26 cellular contexts compared by ENCODE assay signal in the genomic region with DNA sequence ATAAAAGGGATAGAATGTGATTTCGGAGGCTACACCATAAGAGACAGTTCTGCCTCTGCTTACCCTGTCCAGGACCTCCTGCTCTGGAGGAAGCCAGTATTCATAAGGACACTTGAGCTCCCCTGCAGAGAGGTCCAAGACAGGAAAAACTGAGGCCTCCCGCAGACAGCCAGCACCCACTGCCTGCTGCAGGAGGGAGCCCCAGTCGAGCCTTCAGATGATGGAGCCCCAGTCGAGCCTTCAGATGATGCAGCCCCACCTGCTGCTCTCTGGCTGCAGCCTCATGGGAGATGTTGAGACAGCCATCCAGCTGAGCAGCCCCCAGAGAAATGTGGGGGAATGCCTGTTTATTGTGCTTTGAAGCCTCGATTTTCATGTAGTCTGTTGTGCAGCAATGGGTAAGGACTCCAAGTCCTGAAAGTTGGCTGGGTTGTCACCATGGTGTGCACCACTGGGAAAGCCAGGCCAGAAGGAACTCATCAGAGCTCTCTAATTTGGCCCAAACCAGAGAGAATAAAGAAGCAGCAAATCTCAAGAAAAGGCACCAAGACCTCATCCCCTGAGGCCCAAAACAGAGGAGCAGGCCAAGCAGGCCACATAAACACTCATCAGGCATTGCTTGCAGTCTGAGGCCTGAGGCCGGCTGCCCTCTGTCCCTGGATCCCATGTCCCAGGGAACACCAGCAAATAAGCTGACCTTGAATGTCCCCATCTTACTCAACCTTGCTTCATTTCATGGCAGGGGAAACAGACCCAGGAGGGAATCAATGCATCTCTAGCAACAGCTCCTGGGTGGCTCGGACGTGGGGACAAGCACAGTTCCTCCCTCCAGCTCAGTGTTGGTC. TPM values are rescaled to one million over a fixed set of nuclear protein-coding genes. Genes with fewer than 3 reads are reported as not detected.
A peak's percentile ranks its signal among the peaks of the same experiment; 100 is the strongest.
DNase-seq lines count a peak whose midpoint lies in the region; ATAC-seq, FAIRE-seq and TF ChIP-seq lines count a peak whose summit lies in the region.
"Had no signal": no experiment of that assay in that cellular context is flagged by ENCODE, and none has a peak within 500 bp of the region (broad histone marks: within the 10 kb centered on the region; RNA-seq: fewer than 3 reads in every experiment).

No MANE protein-coding gene starts in this region.

- no peak for FAIRE-seq in K562 (lab: Jason Lieb, UNC)

- no peaks in the 10 kb centered on the region for H3K4me1 ChIP-seq in CD8-positive, alpha-beta memory T cell (ENCODE audit: insufficient read depth, low read length)
- peaks cover 39 to 48% of the 10 kb centered on the region in 2 experiments for H3K4me1 ChIP-seq in K562 (replicated peaks in 1 of 2; ENCODE audit: control insufficient read depth in 2 of 2, insufficient read depth in 2 of 2, low read length in 2 of 2)
- peaks cover 0 to 11% (median 3%) of the 10 kb centered on the region in 4 donors for H3K4me1 ChIP-seq in right lobe of liver
- H3K4me1 ChIP-seq in sigmoid colon = peaks cover 0 to 36% (median 29%) of the 10 kb centered on the region in 4 donors
- H3K4me1 ChIP-seq: BE2C had no signal

- no peak for DNase-seq in CD8-positive, alpha-beta memory T cell
- DNase-seq in K562 (ENCODE audit: extremely low read depth in 1 of 4, low spot score in 3 of 4) (no peak), right lobe of liver (no peak), sigmoid colon (peak; percentile 48), DMS153 treated with DMSO at 0.1 percent for 48 hours (lab: John Stamatoyannopoulos, UW; ENCODE audit: unreplicated experiment) (no peak), CD1c-positive myeloid dendritic cell (ENCODE audit: extremely low spot score) (no peak)
- no peak for DNase-seq in activated naive CD4-positive, alpha-beta T cell treated with Interleukin-2 at 50 U/mL for 16 hours
- DNase-seq in activated T-cell treated with anti-CD3 and anti-CD28 coated beads, Interleukin-2, amount 50 U/mL, for 4 hours = no peak
- DNase-seq: activated CD4-positive, alpha-beta memory T cell treated with anti-CD3 and anti-CD28 coated beads for 36 hours; activated CD8-positive, alpha-beta memory T cell treated with anti-CD3 and anti-CD28 coated beads, Interleukin-2, amount 50 U/mL, for 48 hours; activated effector memory CD4-positive, alpha-beta T cell treated with Interleukin-2 at 50 U/mL for 16 hours; activated naive CD8-positive, alpha-beta T cell treated with anti-CD3 and anti-CD28 coated beads, Interleukin-2, amount 10 ng/mL, durations not matched to agents 7 days and 5 days; BE2C; cerebellar nuclear complex; COR-L47; GOT3; Karpas-422; MV-4-11; NCI-H1694 treated with DMSO at 0.1 percent for 48 hours; NCI-H526 treated with DMSO at 0.1 percent for 48 hours; SHP77 treated with DMSO at 0.1 percent for 48 hours; SW 1271; T1000; uterus had no signal

- no peak overlapping the region for H3K4me3 Mint-ChIP-seq in CD8-positive, alpha-beta memory T cell
- H3K4me3 Mint-ChIP-seq in activated T-cell treated with anti-CD3 and anti-CD28 coated beads, Interleukin-2, amount 50 U/mL, for 4 hours = no peak overlapping the region
- H3K4me3 Mint-ChIP-seq: activated CD4-positive, alpha-beta memory T cell treated with anti-CD3 and anti-CD28 coated beads for 36 hours; activated naive CD8-positive, alpha-beta T cell treated with anti-CD3 and anti-CD28 coated beads, Interleukin-2, amount 10 ng/mL, durations not matched to agents 7 days and 5 days had no signal

- POLR2A ChIA-PET in CD8-positive, alpha-beta memory T cell (lab: Charles Lee) = interaction anchor here (0.7 kb wide), 1 partner anchor 22 kb away, joined by 4 read pairs; no protein-coding TSS in a partner anchor
- POLR2A ChIA-PET in K562 (lab: Yijun Ruan, JAX) = interaction anchor here (1.3 to 2.0 kb wide), 4 partner anchors 11 to 17 kb away, joined by 3 to 10 read pairs (median 4); no protein-coding TSS in a partner anchor

- in situ Hi-C loops in K562 (cut with MboI) = no loop called here

- no peak overlapping the region for H3K27ac Mint-ChIP-seq in CD8-positive, alpha-beta memory T cell
- H3K27ac Mint-ChIP-seq: activated CD4-positive, alpha-beta memory T cell treated with anti-CD3 and anti-CD28 coated beads for 36 hours; activated naive CD8-positive, alpha-beta T cell treated with anti-CD3 and anti-CD28 coated beads, Interleukin-2, amount 10 ng/mL, durations not matched to agents 7 days and 5 days had no signal

- H2AFZ ChIP-seq in K562 (ENCODE audit: low read depth, low read length) = no peak overlapping the region

- H3K27me3 Mint-ChIP-seq in CD8-positive, alpha-beta memory T cell = peaks cover 0 to 1% of the 10 kb centered on the region in 2 donors
- H3K27me3 Mint-ChIP-seq in activated T-cell treated with anti-CD3 and anti-CD28 coated beads, Interleukin-2, amount 50 U/mL, for 4 hours (ENCODE audit: low read depth) = no peaks in the 10 kb centered on the region
- H3K27me3 Mint-ChIP-seq: activated CD4-positive, alpha-beta memory T cell treated with anti-CD3 and anti-CD28 coated beads for 36 hours had no signal

- no TSS peak for BruUV-seq in K562 (replicated peaks; lab: Mats Ljungman, UMichigan)

- H3K9me1 ChIP-seq in K562 (ENCODE audit: control insufficient read depth, insufficient read depth, low read length) = no peaks in the 10 kb centered on the region

- intact Hi-C loops in K562 (cut with micrococcal nuclease) = no loop called here
- intact Hi-C loops in right lobe of liver (cut with DNase I) = no loop called here
- intact Hi-C loops in sigmoid colon (cut with DNase I) = loop anchor here (5.0 kb wide), 2 partner anchors 64 to 79 kb away; no protein-coding TSS in a partner anchor

- CTCF ChIA-PET in CD8-positive, alpha-beta memory T cell (lab: Charles Lee) = no interaction called here
- CTCF ChIA-PET in K562 (lab: Yijun Ruan, JAX; ENCODE audit: low intra/inter-chr PET ratio) = no interaction called here

- no peaks in the 10 kb centered on the region for H3K4me1 Mint-ChIP-seq in CD8-positive, alpha-beta memory T cell
- no peaks in the 10 kb centered on the region for H3K4me1 Mint-ChIP-seq in activated T-cell treated with anti-CD3 and anti-CD28 coated beads, Interleukin-2, amount 50 U/mL, for 4 hours (ENCODE audit: low read depth)
- H3K4me1 Mint-ChIP-seq: activated naive CD8-positive, alpha-beta T cell treated with anti-CD3 and anti-CD28 coated beads, Interleukin-2, amount 10 ng/mL, durations not matched to agents 7 days and 5 days had no signal

- WGBS in K562 (ENCODE audit: insufficient coverage, low coverage, missing lambda C conversion rate) = 92% methylated on average over 8 of the region's 8 CpGs
- WGBS in right lobe of liver (ENCODE audit: insufficient coverage, low coverage, low lambda C conversion rate, missing lambda C conversion rate) = 61% methylated on average over 2 of the region's 8 CpGs
- 95% methylated on average over 8 of the region's 8 CpGs for WGBS in sigmoid colon, 2 donors

- no peaks in the 10 kb centered on the region for H3K36me3 ChIP-seq in CD8-positive, alpha-beta memory T cell (ENCODE audit: insufficient read depth, low read length)
- H3K36me3 ChIP-seq in K562 (ENCODE audit: control insufficient read depth, insufficient read depth, low read length) = peaks cover 40% of the 10 kb centered on the region; the same call in 2 of the 3 replicates
- no peaks in the 10 kb centered on the region for H3K36me3 ChIP-seq in right lobe of liver
- H3K36me3 ChIP-seq in sigmoid colon = no peaks in the 10 kb centered on the region
- H3K36me3 ChIP-seq: BE2C, uterus had no signal

- H3K27ac ChIP-seq in CD8-positive, alpha-beta memory T cell (ENCODE audit: low read depth, low read length) = peak overlapping the region; percentile 43
- no peak overlapping the region; the same call in 2 of the 3 replicates for H3K27ac ChIP-seq in K562 (ENCODE audit: extremely low read depth, low read depth, low read length)
- no peak overlapping the region for H3K27ac ChIP-seq in right lobe of liver
- peak overlapping the region in 2 of 4 donors; percentile 74 to 85 for H3K27ac ChIP-seq in sigmoid colon
- H3K27ac ChIP-seq: uterus had no signal

- H3K79me2 ChIP-seq in K562 (ENCODE audit: control insufficient read depth, insufficient read depth, low read length) = peaks cover 95% of the 10 kb centered on the region

- TF ChIP-seq POLR2A in K562 (conservative IDR thresholded peaks at IDR 0.05) = no peak
- TF ChIP-seq POLR2A in right lobe of liver (IDR thresholded peaks at IDR 0.05) = no peak
- TF ChIP-seq POLR2A in sigmoid colon (IDR thresholded peaks at IDR 0.05) = no peak

- H3K36me3 Mint-ChIP-seq in CD8-positive, alpha-beta memory T cell = no peaks in the 10 kb centered on the region
- no peaks in the 10 kb centered on the region for H3K36me3 Mint-ChIP-seq in activated T-cell treated with anti-CD3 and anti-CD28 coated beads, Interleukin-2, amount 50 U/mL, for 4 hours (ENCODE audit: insufficient read depth)
- H3K36me3 Mint-ChIP-seq: activated CD4-positive, alpha-beta memory T cell treated with anti-CD3 and anti-CD28 coated beads for 36 hours; activated naive CD8-positive, alpha-beta T cell treated with anti-CD3 and anti-CD28 coated beads, Interleukin-2, amount 10 ng/mL, durations not matched to agents 7 days and 5 days had no signal

- no peaks in the 10 kb centered on the region for H3K9me3 ChIP-seq in CD8-positive, alpha-beta memory T cell (ENCODE audit: low read length)
- H3K9me3 ChIP-seq in K562 (replicated peaks; ENCODE audit: control insufficient read depth, insufficient read depth, low read depth, low read length) (peaks cover 7% of the 10 kb centered on the region), right lobe of liver (no peaks in the 10 kb centered on the region), sigmoid colon (no peaks in the 10 kb centered on the region)
- H3K9me3 ChIP-seq: BE2C had no signal

- no peak overlapping the region for H3K9ac ChIP-seq in K562 (ENCODE audit: insufficient read depth in 1 of 2, low read depth in 2 of 2, low read length in 2 of 2)

- TF ChIP-seq RAD21 in K562 (CRISPR knock-in tag; conservative IDR thresholded peaks at IDR 0.05 in 1 of 2, IDR thresholded peaks at IDR 0.05 in 1 of 2) = no peak

- H3K27me3 ChIP-seq in CD8-positive, alpha-beta memory T cell (ENCODE audit: insufficient read depth, low read length, poor library complexity, severe bottlenecking) = no peaks in the 10 kb centered on the region
- H3K27me3 ChIP-seq in K562 (ENCODE audit: control insufficient read depth in 2 of 2, insufficient read depth in 2 of 2, low read length in 2 of 2) = no peaks in the 10 kb centered on the region
- no peaks in the 10 kb centered on the region for H3K27me3 ChIP-seq in right lobe of liver
- H3K27me3 ChIP-seq in sigmoid colon = no peaks in the 10 kb centered on the region
- H3K27me3 ChIP-seq: BE2C, uterus had no signal

- H3K4me2 ChIP-seq in K562 (ENCODE audit: insufficient read depth, low read length) = no peak overlapping the region

- TF ChIP-seq CTCF in K562 (IDR thresholded peaks at IDR 0.05 in 2 of 3, conservative IDR thresholded peaks at IDR 0.05 in 1 of 3; ENCODE audit: insufficient read depth in 2 of 3, low read depth in 1 of 3, low read length in 3 of 3) = no peak
- no peak for TF ChIP-seq CTCF in right lobe of liver (IDR thresholded peaks at IDR 0.05)
- no peak for TF ChIP-seq CTCF in sigmoid colon (IDR thresholded peaks at IDR 0.05)

- TF ChIP-seq EP300 in K562 (IDR thresholded peaks at IDR 0.05; ENCODE audit: low read length) (no peak), sigmoid colon (IDR thresholded peaks at IDR 0.05) (no peak)

- H4K20me1 ChIP-seq in K562 (replicated peaks; ENCODE audit: control insufficient read depth, insufficient read depth, low read length) = no peaks in the 10 kb centered on the region

- ATAC-seq in K562 (no peak), right lobe of liver (peak; percentile 46 to 76 (median 52))
- no peak for ATAC-seq in activated T-cell treated with anti-CD3 and anti-CD28 coated beads, Interleukin-2, amount 50 U/mL, for 4 hours

- H3K4me3 ChIP-seq in CD8-positive, alpha-beta memory T cell (ENCODE audit: low read length) = no peak overlapping the region
- H3K4me3 ChIP-seq in K562 = no peak overlapping the region
- no peak overlapping the region for H3K4me3 ChIP-seq in right lobe of liver
- H3K4me3 ChIP-seq in sigmoid colon = no peak overlapping the region
- H3K4me3 ChIP-seq: uterus had no signal

- H3K9me3 Mint-ChIP-seq in CD8-positive, alpha-beta memory T cell = no peaks in the 10 kb centered on the region
- no peaks in the 10 kb centered on the region for H3K9me3 Mint-ChIP-seq in activated T-cell treated with anti-CD3 and anti-CD28 coated beads, Interleukin-2, amount 50 U/mL, for 4 hours
- H3K9me3 Mint-ChIP-seq: activated CD4-positive, alpha-beta memory T cell treated with anti-CD3 and anti-CD28 coated beads for 36 hours; activated naive CD8-positive, alpha-beta T cell treated with anti-CD3 and anti-CD28 coated beads, Interleukin-2, amount 10 ng/mL, durations not matched to agents 7 days and 5 days had no signal

RNA-seq across cellular contexts. Expression of a gene that starts 30.9 kb away (rescaled TPM):
- total RNA-seq in CD8-positive, alpha-beta memory T cell = not detected
- not detected for polyA plus RNA-seq in CD8-positive, alpha-beta memory T cell
- not detected in 2 replicates for total RNA-seq in K562 (2011; cell fraction: chromatin; rRNA removed; ENCODE audit: low replicate concordance)
- total RNA-seq in K562 (2011; cell fraction: nucleolus; rRNA removed) = not detected in 2 replicates
- not detected in 2 replicates for total RNA-seq in K562 (2011; cell fraction: nucleoplasm; rRNA removed)
- total RNA-seq in K562 (2014; rRNA removed) (not detected in 2 replicates), K562 (2014; rRNA removed; fragmentation: Illumina TruSeq; extraction: Trizol) (not detected in 2 replicates), K562 (2015; rRNA removed; fragmentation: Illumina TruSeq; extraction: Trizol) (not detected in 2 replicates), K562 (2021) (not detected in 2 replicates), right lobe of liver (not detected), sigmoid colon (not detected)
- polyA plus RNA-seq in K562 (2011; rRNA removed) (not detected in 2 replicates), K562 (2014; fragmentation: Illumina TruSeq; extraction: Trizol) (not detected in 2 replicates), K562 (2014; fragmentation: Nextera tagmentation; extraction: Ambion mirVana) (not detected), K562 (2014; rRNA removed) (not detected in 2 replicates), sigmoid colon (not detected)
- not detected in 2 replicates for polyA plus RNA-seq in K562 (2011; cell fraction: cytosol; rRNA removed)
- polyA plus RNA-seq in K562 (2011; cell fraction: nucleus; rRNA removed) = not detected in 2 replicates
- polyA plus RNA-seq in K562 (2012) = not detected in 2 replicates
- polyA minus RNA-seq in K562 (2011; rRNA and poly(A)+ RNA removed) = not detected in 2 replicates
- not detected in 2 replicates for polyA minus RNA-seq in K562 (2011; cell fraction: cytosol; rRNA and poly(A)+ RNA removed)
- polyA minus RNA-seq in K562 (2011; cell fraction: nucleus; rRNA and poly(A)+ RNA removed) = not detected in 2 replicates
- total RNA-seq in activated T-cell treated with anti-CD3 and anti-CD28 coated beads, Interleukin-2, amount 50 U/mL, for 4 hours = not detected
- total RNA-seq: activated CD4-positive, alpha-beta memory T cell treated with anti-CD3 and anti-CD28 coated beads for 36 hours; activated naive CD8-positive, alpha-beta T cell treated with anti-CD3 and anti-CD28 coated beads, Interleukin-2, amount 10 ng/mL, durations not matched to agents 7 days and 5 days; posterior vena cava; uterus had no signal
- polyA plus RNA-seq: neural cell had no signal

RNA-seq across cellular contexts. Expression of a gene that starts 56.1 kb away (rescaled TPM):
- 10 to 100 TPM; 20.4 to 21.5 TPM for total RNA-seq in CD8-positive, alpha-beta memory T cell
- polyA plus RNA-seq in CD8-positive, alpha-beta memory T cell = 1.8 TPM
- 210 and 255 TPM in 2 replicates for total RNA-seq in K562 (2011; cell fraction: chromatin; rRNA removed; ENCODE audit: low replicate concordance)
- 116 and 127 TPM in 2 replicates for total RNA-seq in K562 (2011; cell fraction: nucleolus; rRNA removed)
- 147 and 162 TPM in 2 replicates for total RNA-seq in K562 (2011; cell fraction: nucleoplasm; rRNA removed)
- total RNA-seq in K562 (2014; rRNA removed) (115 TPM in 2 replicates), K562 (2014; rRNA removed; fragmentation: Illumina TruSeq; extraction: Trizol) (106 and 114 TPM in 2 replicates), K562 (2015; rRNA removed; fragmentation: Illumina TruSeq; extraction: Trizol) (98.1 and 105 TPM in 2 replicates), K562 (2021) (152 and 158 TPM in 2 replicates), right lobe of liver (10 to 100 TPM; 23.0 to 64.5 (median 38.5) TPM), sigmoid colon (100 to 1,000 TPM; 108 to 209 (median 167) TPM)
- polyA plus RNA-seq in K562 (2011; rRNA removed) (258 and 270 TPM in 2 replicates), K562 (2014; fragmentation: Illumina TruSeq; extraction: Trizol) (113 and 136 TPM in 2 replicates), K562 (2014; fragmentation: Nextera tagmentation; extraction: Ambion mirVana) (10 to 100 TPM; 47.4 to 53.0 TPM), K562 (2014; rRNA removed) (98.9 and 105 TPM in 2 replicates), sigmoid colon (100 to 1,000 TPM in 2 of 3 donors, 10 to 100 TPM in 1; 75.3 to 333 (median 245) TPM)
- 98.2 and 133 TPM in 2 replicates for polyA plus RNA-seq in K562 (2011; cell fraction: cytosol; rRNA removed)
- 136 and 256 TPM in 2 replicates for polyA plus RNA-seq in K562 (2011; cell fraction: nucleus; rRNA removed)
- polyA plus RNA-seq in K562 (2012) = 103 and 113 TPM in 2 replicates
- polyA minus RNA-seq in K562 (2011; rRNA and poly(A)+ RNA removed) = 409 and 471 TPM in 2 replicates
- polyA minus RNA-seq in K562 (2011; cell fraction: cytosol; rRNA and poly(A)+ RNA removed) = 218 and 242 TPM in 2 replicates
- 195 and 518 TPM in 2 replicates for polyA minus RNA-seq in K562 (2011; cell fraction: nucleus; rRNA and poly(A)+ RNA removed)
- total RNA-seq in activated T-cell treated with anti-CD3 and anti-CD28 coated beads, Interleukin-2, amount 50 U/mL, for 4 hours = 10 to 100 TPM; 12.7 to 35.4 (median 17.6) TPM

RNA-seq across cellular contexts. Expression of a gene that starts 56.3 kb away (rescaled TPM):
- not detected for total RNA-seq in CD8-positive, alpha-beta memory T cell
- polyA plus RNA-seq in CD8-positive, alpha-beta memory T cell = not detected
- total RNA-seq in K562 (2011; cell fraction: chromatin; rRNA removed; ENCODE audit: low replicate concordance) = not detected in 2 replicates
- total RNA-seq in K562 (2011; cell fraction: nucleolus; rRNA removed) = not detected in 2 replicates
- not detected in 2 replicates for total RNA-seq in K562 (2011; cell fraction: nucleoplasm; rRNA removed)
- total RNA-seq in K562 (2014; rRNA removed) = not detected in 2 replicates
- not detected in 2 replicates for total RNA-seq in K562 (2014; rRNA removed; fragmentation: Illumina TruSeq; extraction: Trizol)
- total RNA-seq in K562 (2015; rRNA removed; fragmentation: Illumina TruSeq; extraction: Trizol) = not detected in 2 replicates
- not detected in 2 replicates for total RNA-seq in K562 (2021)
- not detected in 2 replicates for polyA plus RNA-seq in K562 (2011; rRNA removed)
- polyA plus RNA-seq in K562 (2011; cell fraction: cytosol; rRNA removed) = not detected in 2 replicates
- not detected in 2 replicates for polyA plus RNA-seq in K562 (2011; cell fraction: nucleus; rRNA removed)
- not detected in 2 replicates for polyA plus RNA-seq in K562 (2012)
- polyA plus RNA-seq in K562 (2014; fragmentation: Illumina TruSeq; extraction: Trizol) = not detected in 2 replicates
- polyA plus RNA-seq in K562 (2014; fragmentation: Nextera tagmentation; extraction: Ambion mirVana) = not detected
- polyA plus RNA-seq in K562 (2014; rRNA removed) = not detected in 2 replicates
- not detected in 2 replicates for polyA minus RNA-seq in K562 (2011; rRNA and poly(A)+ RNA removed)
- polyA minus RNA-seq in K562 (2011; cell fraction: cytosol; rRNA and poly(A)+ RNA removed) = not detected in 2 replicates
- polyA minus RNA-seq in K562 (2011; cell fraction: nucleus; rRNA and poly(A)+ RNA removed) = not detected in 2 replicates
- total RNA-seq in right lobe of liver = under 1 TPM in 1 of 6 experiments, not detected in 5; 0.22 TPM
- not detected for total RNA-seq in sigmoid colon
- polyA plus RNA-seq in sigmoid colon = under 1 TPM in 1 of 3 donors, not detected in 2; 0.15 TPM
- not detected for total RNA-seq in activated T-cell treated with anti-CD3 and anti-CD28 coated beads, Interleukin-2, amount 50 U/mL, for 4 hours
- total RNA-seq: activated CD4-positive, alpha-beta memory T cell treated with anti-CD3 and anti-CD28 coated beads for 36 hours; activated naive CD8-positive, alpha-beta T cell treated with anti-CD3 and anti-CD28 coated beads, Interleukin-2, amount 10 ng/mL, durations not matched to agents 7 days and 5 days; posterior vena cava; uterus had no signal
- polyA plus RNA-seq: neural cell had no signal

Comparison
In these comparisons a context has a peak if more than half of its experiments do, and no peak if none do; other contexts are left out.
1. ATAC-seq: peak in right lobe of liver (4 of 4); none in K562 (single experiment) and activated T-cell treated with anti-CD3 and anti-CD28 coated beads, Interleukin-2, amount 50 U/mL, for 4 hours (0 of 2).